8 cellular contexts compared by ENCODE assay signal in genomic region chr17:45371414-45372324, GRCh38. TPM values are rescaled to one million over a fixed set of nuclear protein-coding genes. Genes with fewer than 3 reads are reported as not detected.
DNase-seq lines count a peak whose midpoint lies in the region; ATAC-seq and TF ChIP-seq lines count a peak whose summit lies in the region.

No MANE protein-coding gene starts in this region.

- DNase-seq in G401 (ENCODE audit: low spot score) (peak; percentile 64), cardiac fibroblast (ENCODE audit: low read depth in 2 of 2) (peak; percentile 94 to 98), iris pigment epithelial cell (ENCODE audit: low read depth) (peak; percentile 96), NCI-H510A (lab: John Stamatoyannopoulos, UW) (no peak), GM13977 (ENCODE audit: low spot score) (no peak)

- TF ChIP-seq CTCF in cardiac fibroblast (IDR thresholded peaks at IDR 0.05; ENCODE audit: low read depth, low read length) (no peak), GM13977 (IDR thresholded peaks at IDR 0.05; ENCODE audit: extremely low read depth, insufficient read depth, missing control alignments) (no peak)

- no peak for ATAC-seq in GM21723 (IDR thresholded peaks at IDR 0.05; ENCODE audit: unreplicated experiment)

- H3K27ac ChIP-seq in skin epidermis: peak overlapping the region; percentile 22 to 86 (median 73)

- peak overlapping the region in 1 of 2 donors; percentile 29 for H3K4me3 ChIP-seq in cardiac fibroblast (replicated peaks in 1 of 2; ENCODE audit: low read depth in 2 of 2, low read length in 2 of 2)
- peak overlapping the region in 6 of 7 experiments; percentile 3 to 22 (median 17) for H3K4me3 ChIP-seq in skin epidermis

- in situ Hi-C loops in G401 (cut with HindIII; ENCODE audit: low sequenced_read_pairs) (no loop called here), GM13977 (cut with MboI; ENCODE audit: low pct_unique_long_range_greater_than_20kb, low sequenced_read_pairs, unreplicated experiment) (no loop called here)

TF ChIP-seq in PFSK-1, 5 proteins besides CTCF, POLR2A, EP300 and RAD21:
- TF ChIP-seq REST (IDR thresholded peaks at IDR 0.05; ENCODE audit: insufficient read depth in 1 of 2, low read depth in 2 of 2, low read length in 2 of 2) (no peak), TAF1 (IDR thresholded peaks at IDR 0.05; ENCODE audit: borderline replicate concordance, insufficient read depth, low read length) (no peak), FOXP2 (optimal IDR thresholded peaks at IDR 0.05; ENCODE audit: borderline replicate concordance, extremely low read depth, extremely low read length, insufficient read depth) (peak; percentile 85), POLR2AphosphoS5 (IDR thresholded peaks at IDR 0.05; ENCODE audit: low read depth, low read length) (no peak)

RNA-seq across cellular contexts. Expression of gene MAP3K14, which starts 54.8 kb away (rescaled TPM):
- 17.5 and 17.8 TPM in 2 replicates for total RNA-seq in G401 (2014; rRNA removed; shearing (Covaris generic))
- polyA plus RNA-seq in PFSK-1 (2012; ENCODE audit: insufficient read length, low read depth): 7.4 TPM

Comparison
In these comparisons a context has a peak if more than half of its experiments do, and no peak if none do; other contexts are left out.
1. DNase-seq: peak in G401 (single experiment), cardiac fibroblast (2 of 2) and iris pigment epithelial cell (single experiment); none in NCI-H510A (single experiment) and GM13977 (single experiment).